In genomic region chr2:50004667-50005066, GRCh38 we compare ENCODE assay signal across 25 cellular contexts.
"Had no signal": no experiment of that assay in that cellular context is flagged by ENCODE, and none has a peak within 500 bp of the region (broad histone marks: within the 10 kb centered on the region; RNA-seq: fewer than 3 reads in every experiment).

No MANE protein-coding gene starts in this region.

- H3K36me3 ChIP-seq: lower lobe of right lung, sigmoid colon, thoracic aorta, vagina had no signal

- H3K4me1 ChIP-seq: lower lobe of right lung, sigmoid colon, vagina had no signal

- DNase-seq: activated B cell treated with CpG ODN at 0.5 μM for 24 hours; activated CD4-positive, alpha-beta T cell treated with anti-CD3 and anti-CD28 coated beads for 36 hours; activated CD4-positive, alpha-beta T cell treated with anti-CD3 and anti-CD28 coated beads, Interleukin-2, amount 50 U/mL, for 4 hours; activated CD8-positive, alpha-beta memory T cell treated with anti-CD3 and anti-CD28 coated beads for 24 hours; activated CD8-positive, alpha-beta memory T cell treated with anti-CD3 and anti-CD28 coated beads, Interleukin-2, amount 50 U/mL, for 4 hours; activated naive CD4-positive, alpha-beta T cell; activated T-cell treated with anti-CD3 and anti-CD28 coated beads, Interleukin-2, amount 50 U/mL, for 4 hours; cerebellar nuclear complex; kidney; lower lobe of right lung; naive B cell; posterior cingulate gyrus; retina; sigmoid colon; stimulated activated CD4-positive, alpha-beta T cell treated with anti-CD3 and anti-CD28 coated beads, Interleukin-15, amount 100 ng/mL, for 24 hours; stimulated activated naive B cell treated with anti-CD40 and anti-IgM and Interleukin-4, amounts not matched to agents 10 μg/mL and 1 μg/mL and 100 μg/mL, for 72 hours; T-helper 9 cell had no signal

- H3K27me3 ChIP-seq: sigmoid colon, vagina had no signal

- H3K9me3 ChIP-seq: lower lobe of right lung, sigmoid colon, thoracic aorta, vagina had no signal

- ATAC-seq: activated CD4-positive, alpha-beta T cell treated with anti-CD3 and anti-CD28 coated beads for 36 hours; activated T-cell treated with anti-CD3 and anti-CD28 coated beads, Interleukin-2, amount 50 U/mL, for 4 hours; left lobe of liver; lower lobe of right lung; stimulated activated naive B cell treated with anti-CD40 and anti-IgM and Interleukin-4, amounts not matched to agents 10 μg/mL and 1 μg/mL and 100 μg/mL, for 72 hours had no signal

- FAIRE-seq: astrocyte, bronchial epithelial cell, kidney had no signal

- H3K4me3 ChIP-seq: coronary artery, lower lobe of right lung, sigmoid colon, smooth muscle cell, thoracic aorta, vagina had no signal

- H3K27ac ChIP-seq: coronary artery, epithelial cell of prostate, lower lobe of right lung, sigmoid colon, thoracic aorta, vagina had no signal
